ENCODE assay signal across 32 cellular contexts in genomic region chr2:32005371-32005976, GRCh38. TPM values are rescaled to one million over a fixed set of nuclear protein-coding genes. Genes with fewer than 3 reads are reported as not detected.
DNase-seq lines count a peak whose midpoint lies in the region; ATAC-seq, FAIRE-seq and TF ChIP-seq lines count a peak whose summit lies in the region.
"Had no signal": no experiment of that assay in that cellular context is flagged by ENCODE, and none has a peak within 500 bp of the region (broad histone marks: within the 10 kb centered on the region; RNA-seq: fewer than 3 reads in every experiment).

No MANE protein-coding gene starts in this region.

- no peak for TF ChIP-seq RAD21 in HepG2 (CRISPR knock-in tag; IDR thresholded peaks at IDR 0.05)

- DNase-seq in HepG2 (ENCODE audit: low spot score) (no peak), right lobe of liver (no peak), keratinocyte (ENCODE audit: low read depth, low spot score) (no peak), ureter (ENCODE audit: low spot score) (no peak)
- DNase-seq in stimulated activated effector memory CD8-positive, alpha-beta T cell treated with anti-CD3 and anti-CD28 coated beads, Interleukin-12 subunit alpha, Interleukin-12 subunit beta, amount 100 ng/mL, for 72 hours (ENCODE audit: low spot score in 2 of 2): no peak
- DNase-seq in activated effector memory CD4-positive, alpha-beta T cell treated with anti-CD3 and anti-CD28 coated beads, Interleukin-2, amount 50 U/mL, for 16 hours: no peak
- DNase-seq in stimulated activated naive CD4-positive, alpha-beta T cell treated with Interleukin-2 at 50 U/mL for 16 hours (lab: John Stamatoyannopoulos, UW): no peak
- DNase-seq: activated CD4-positive, CD25-positive, alpha-beta regulatory T cell treated with anti-CD3 and anti-CD28 coated beads, Interleukin-2, amount 50 U/mL, for 72 hours; activated CD8-positive, alpha-beta T cell treated with anti-CD3 and anti-CD28 coated beads, Interleukin-2, amount 10 ng/mL, durations not matched to agents 7 days and 5 days; activated effector memory CD4-positive, alpha-beta T cell treated with Interleukin-2 at 50 U/mL for 16 hours; activated naive CD8-positive, alpha-beta T cell treated with anti-CD3 and anti-CD28 coated beads, Interleukin-2, amount 50 U/mL, for 24 hours; central memory CD4-positive, alpha-beta T cell; endodermal cell; gastrocnemius medialis; H7; KBM-7; MG63; NCI-H1105 treated with DMSO at 0.1 percent for 48 hours; NCI-H2029; NCI-H510A treated with DMSO at 0.1 percent for 48 hours; OCI-M1; retina; stimulated activated naive CD8-positive, alpha-beta T cell treated with anti-CD3 and anti-CD28 coated beads, Interleukin-15, Interleukin-2, amounts not matched to agents 100 U/mL and 50 U/mL, for 24 hours; testis had no signal

- FAIRE-seq in HepG2 (lab: Jason Lieb, UNC) (no peak), keratinocyte (lab: Jason Lieb, UNC) (peak; percentile 44)
- FAIRE-seq: astrocyte had no signal

- H3K4me3 ChIP-seq in HepG2 (replicated peaks in 1 of 3; ENCODE audit: insufficient read depth in 1 of 3, low read depth in 2 of 3, low read length in 3 of 3) (0 out of 6 replicates have a peak overlapping the region, but pooled peaks of 1 of the 3 experiments have one; percentile 0), right lobe of liver (no peak overlapping the region), keratinocyte (ENCODE audit: control insufficient read depth in 2 of 3, extremely low read depth in 1 of 3, insufficient read depth in 2 of 3, low read depth in 1 of 3, low read length in 3 of 3) (no peak overlapping the region)
- H3K4me3 ChIP-seq: gastrocnemius medialis, MG63, skin epidermis, testis, vagina had no signal

- CTCF ChIA-PET in HepG2 (lab: Yijun Ruan, JAX; ENCODE audit: low intra/inter-chr PET ratio, low total read pairs): no interaction called here

- H3K36me3 ChIP-seq in HepG2 (replicated peaks in 1 of 2; ENCODE audit: control insufficient read depth in 1 of 2, insufficient read depth in 2 of 2, low read length in 2 of 2) (no peaks in the 10 kb centered on the region; a peak in 1 of 5 replicates), right lobe of liver (no peaks in the 10 kb centered on the region), keratinocyte (ENCODE audit: control insufficient read depth in 2 of 2, extremely low read depth in 1 of 2, insufficient read depth in 2 of 2, low read length in 2 of 2) (peaks cover 0 to 4% of the 10 kb centered on the region in 2 experiments)
- H3K36me3 ChIP-seq: gastrocnemius medialis, vagina had no signal

- no TSS peak for BruUV-seq in HepG2 (replicated peaks; lab: Mats Ljungman, UMichigan)

- TF ChIP-seq CTCF in HepG2 (CRISPR knock-in tag; IDR thresholded peaks at IDR 0.05) (no peak), right lobe of liver (IDR thresholded peaks at IDR 0.05) (no peak), keratinocyte (optimal IDR thresholded peaks at IDR 0.05 in 1 of 3, IDR thresholded peaks at IDR 0.05 in 1 of 3, conservative IDR thresholded peaks at IDR 0.05 in 1 of 3; ENCODE audit: extremely low read depth in 1 of 3, insufficient read depth in 2 of 3, low read length in 3 of 3) (no peak)

- 94% methylated on average over 2 of the region's 2 CpGs for WGBS in HepG2 (ENCODE audit: low lambda C conversion rate)
- WGBS in right lobe of liver (ENCODE audit: insufficient coverage, low coverage, low lambda C conversion rate, missing lambda C conversion rate): 93% methylated on average over 2 of the region's 2 CpGs

- dilution Hi-C loops in keratinocyte (cut with MboI; ENCODE audit: extremely low pct_ligation_motif_present, low sequenced_read_pairs): no loop called here

- in situ Hi-C loops in HepG2 (cut with HindIII; ENCODE audit: extremely low pct_ligation_motif_present, low pct_unique_long_range_greater_than_20kb): no loop called here

- H3K27ac Mint-ChIP-seq in activated T-helper 17 cell treated with anti-CD3 and anti-CD28 coated beads, Interleukin-2, amount 50 U/mL, for 72 hours: no peak overlapping the region
- no peak overlapping the region for H3K27ac Mint-ChIP-seq in stimulated activated effector memory CD8-positive, alpha-beta T cell treated with anti-CD3 and anti-CD28 coated beads, Interleukin-12 subunit alpha, Interleukin-12 subunit beta, amount 100 ng/mL, for 72 hours
- H3K27ac Mint-ChIP-seq: activated CD8-positive, alpha-beta T cell treated with anti-CD3 and anti-CD28 coated beads, Interleukin-2, amount 10 ng/mL, durations not matched to agents 7 days and 5 days; activated naive CD8-positive, alpha-beta T cell treated with anti-CD3 and anti-CD28 coated beads, Interleukin-2, amount 50 U/mL, for 24 hours; endodermal cell; mesothelial cell of epicardium had no signal

- H3K36me3 Mint-ChIP-seq in activated T-helper 17 cell treated with anti-CD3 and anti-CD28 coated beads, Interleukin-2, amount 50 U/mL, for 72 hours (ENCODE audit: low read depth): peaks cover 16% of the 10 kb centered on the region
- peaks cover 15% of the 10 kb centered on the region for H3K36me3 Mint-ChIP-seq in stimulated activated effector memory CD8-positive, alpha-beta T cell treated with anti-CD3 and anti-CD28 coated beads, Interleukin-12 subunit alpha, Interleukin-12 subunit beta, amount 100 ng/mL, for 72 hours
- H3K36me3 Mint-ChIP-seq: mesothelial cell of epicardium had no signal

- H4K20me1 ChIP-seq in HepG2 (ENCODE audit: insufficient read depth, low read length) (peaks cover 50% of the 10 kb centered on the region), keratinocyte (ENCODE audit: control insufficient read depth, extremely low read depth, insufficient read depth, low read length) (peaks cover 16% of the 10 kb centered on the region)

- H3K27me3 ChIP-seq in HepG2 (ENCODE audit: control insufficient read depth in 1 of 2, insufficient read depth in 2 of 2, low read length in 2 of 2) (no peaks in the 10 kb centered on the region; a peak in 1 of 5 replicates), right lobe of liver (no peaks in the 10 kb centered on the region), keratinocyte (ENCODE audit: control insufficient read depth, extremely low read depth, insufficient read depth, low read length) (no peaks in the 10 kb centered on the region)
- H3K27me3 ChIP-seq: gastrocnemius medialis, MG63, testis, vagina had no signal

- no peaks in the 10 kb centered on the region for H3K9me3 Mint-ChIP-seq in activated T-helper 17 cell treated with anti-CD3 and anti-CD28 coated beads, Interleukin-2, amount 50 U/mL, for 72 hours
- H3K9me3 Mint-ChIP-seq in stimulated activated effector memory CD8-positive, alpha-beta T cell treated with anti-CD3 and anti-CD28 coated beads, Interleukin-12 subunit alpha, Interleukin-12 subunit beta, amount 100 ng/mL, for 72 hours: no peaks in the 10 kb centered on the region
- H3K9me3 Mint-ChIP-seq: endodermal cell had no signal

- TF ChIP-seq POLR2A in HepG2 (IDR thresholded peaks at IDR 0.05; ENCODE audit: insufficient read depth in 1 of 2, low read depth in 2 of 2, low read length in 2 of 2) (no peak), right lobe of liver (IDR thresholded peaks at IDR 0.05) (no peak)

- TF ChIP-seq EP300 in HepG2 (IDR thresholded peaks at IDR 0.05; ENCODE audit: low read depth in 2 of 2, low read length in 2 of 2): no peak
- no peak for TF ChIP-seq EP300 in HepG2 (CRISPR knock-in tag; IDR thresholded peaks at IDR 0.05; ENCODE audit: borderline replicate concordance)

- H3K79me2 ChIP-seq in HepG2 (ENCODE audit: insufficient read depth, low read length): peaks cover 82% of the 10 kb centered on the region
- peaks cover 90% of the 10 kb centered on the region for H3K79me2 ChIP-seq in keratinocyte (ENCODE audit: control insufficient read depth, insufficient read depth, low read length)

- intact Hi-C loops in HepG2 (cut with micrococcal nuclease; ENCODE audit: unreplicated experiment) (loop anchor here (5.0 kb wide), 2 partner anchors 33 to 78 kb away; no protein-coding TSS in a partner anchor), right lobe of liver (cut with DNase I) (no loop called here)

- H3K9me3 ChIP-seq in HepG2 (ENCODE audit: low read length) (no peaks in the 10 kb centered on the region), right lobe of liver (no peaks in the 10 kb centered on the region), keratinocyte (ENCODE audit: control insufficient read depth, low read depth, low read length) (no peaks in the 10 kb centered on the region)
- H3K9me3 ChIP-seq: gastrocnemius medialis, MG63, testis, vagina had no signal

- peak overlapping the region; percentile 83 for H3K4me2 ChIP-seq in HepG2 (ENCODE audit: low read depth, low read length)
- peak overlapping the region; percentile 32 for H3K4me2 ChIP-seq in keratinocyte (ENCODE audit: control insufficient read depth, extremely low read depth, insufficient read depth, low read depth, low read length)

- ATAC-seq in HepG2 (no peak), right lobe of liver (no peak)
- ATAC-seq in activated T-helper 17 cell treated with anti-CD3 and anti-CD28 coated beads, Interleukin-2, amount 50 U/mL, for 72 hours (replicated peaks): no peak
- ATAC-seq in stimulated activated effector memory CD8-positive, alpha-beta T cell treated with anti-CD3 and anti-CD28 coated beads, Interleukin-12 subunit alpha, Interleukin-12 subunit beta, amount 100 ng/mL, for 72 hours: no peak
- ATAC-seq: activated CD8-positive, alpha-beta T cell treated with anti-CD3 and anti-CD28 coated beads, Interleukin-2, amount 10 ng/mL, durations not matched to agents 7 days and 5 days; activated naive CD8-positive, alpha-beta T cell treated with anti-CD3 and anti-CD28 coated beads, Interleukin-2, amount 50 U/mL, for 24 hours; gastrocnemius medialis; Right ventricle myocardium inferior; SK-N-SH treated with all-trans-retinoic acid at 6 μM for 48 hours; stimulated activated naive CD8-positive, alpha-beta T cell treated with anti-CD3 and anti-CD28 coated beads, Interleukin-15, Interleukin-2, amounts not matched to agents 100 U/mL and 50 U/mL, for 24 hours had no signal

- POLR2A ChIA-PET in HepG2 (lab: Yijun Ruan, JAX): interaction anchor here (0.6 kb wide), 1 partner anchor 284 kb away, joined by 3 read pairs; no protein-coding TSS in a partner anchor

- H3K9me1 ChIP-seq in keratinocyte (ENCODE audit: control insufficient read depth, extremely low read depth, insufficient read depth, low read length): peaks cover 3% of the 10 kb centered on the region

- peaks cover 57% of the 10 kb centered on the region for H3K4me1 ChIP-seq in HepG2 (ENCODE audit: insufficient read depth, low read length)
- H3K4me1 ChIP-seq in right lobe of liver: peaks cover 0 to 34% (median 13%) of the 10 kb centered on the region in 4 donors
- H3K4me1 ChIP-seq in keratinocyte (ENCODE audit: control insufficient read depth, extremely low read depth, insufficient read depth, low read length): peaks cover 55% of the 10 kb centered on the region

- no peaks in the 10 kb centered on the region for H3K27me3 Mint-ChIP-seq in activated T-helper 17 cell treated with anti-CD3 and anti-CD28 coated beads, Interleukin-2, amount 50 U/mL, for 72 hours
- H3K27me3 Mint-ChIP-seq: activated naive CD8-positive, alpha-beta T cell treated with anti-CD3 and anti-CD28 coated beads, Interleukin-2, amount 50 U/mL, for 24 hours had no signal

- H3K9ac ChIP-seq in HepG2 (ENCODE audit: insufficient read depth, low read depth, low read length) (no peak overlapping the region), keratinocyte (ENCODE audit: control insufficient read depth, extremely low read depth, insufficient read depth, low read length) (no peak overlapping the region)
- H3K9ac ChIP-seq: parathyroid adenoma had no signal

- H3K4me1 Mint-ChIP-seq in activated T-helper 17 cell treated with anti-CD3 and anti-CD28 coated beads, Interleukin-2, amount 50 U/mL, for 72 hours: peaks cover 37% of the 10 kb centered on the region
- peaks cover 37% of the 10 kb centered on the region for H3K4me1 Mint-ChIP-seq in stimulated activated effector memory CD8-positive, alpha-beta T cell treated with anti-CD3 and anti-CD28 coated beads, Interleukin-12 subunit alpha, Interleukin-12 subunit beta, amount 100 ng/mL, for 72 hours

- H2AFZ ChIP-seq in HepG2 (ENCODE audit: low read length): no peak overlapping the region
- H2AFZ ChIP-seq in keratinocyte (ENCODE audit: control insufficient read depth, low read length): no peak overlapping the region
- H2AFZ ChIP-seq: parathyroid adenoma had no signal

- H3K4me3 Mint-ChIP-seq in activated T-helper 17 cell treated with anti-CD3 and anti-CD28 coated beads, Interleukin-2, amount 50 U/mL, for 72 hours: peak overlapping the region; percentile 15
- no peak overlapping the region for H3K4me3 Mint-ChIP-seq in stimulated activated effector memory CD8-positive, alpha-beta T cell treated with anti-CD3 and anti-CD28 coated beads, Interleukin-12 subunit alpha, Interleukin-12 subunit beta, amount 100 ng/mL, for 72 hours
- H3K4me3 Mint-ChIP-seq: activated CD8-positive, alpha-beta T cell treated with anti-CD3 and anti-CD28 coated beads, Interleukin-2, amount 10 ng/mL, durations not matched to agents 7 days and 5 days; activated naive CD8-positive, alpha-beta T cell treated with anti-CD3 and anti-CD28 coated beads, Interleukin-2, amount 50 U/mL, for 24 hours; endodermal cell; mesothelial cell of epicardium had no signal

- H3K27ac ChIP-seq in HepG2 (ENCODE audit: extremely low read length, insufficient read depth, low read length) (peak overlapping the region; percentile 38), right lobe of liver (peak overlapping the region in 1 of 3 donors; percentile 20), keratinocyte (ENCODE audit: control insufficient read depth, insufficient read depth, low read length) (no peak overlapping the region)
- H3K27ac ChIP-seq: gastrocnemius medialis, parathyroid adenoma, testis, vagina had no signal

RNA-seq across cellular contexts. Expression of gene MEMO1, which starts 5.3 kb away (rescaled TPM):
- total RNA-seq in HepG2 (2016; rRNA removed; fragmentation: Illumina TruSeq; extraction: Trizol) (68.0 and 69.8 TPM in 2 replicates), right lobe of liver (10 to 100 TPM; 19.6 to 28.0 (median 23.2) TPM), ureter (58.0 TPM)
- 140 and 144 TPM in 2 replicates for total RNA-seq in HepG2 (2016; cell fraction: cytosol; rRNA removed; fragmentation: Illumina TruSeq; extraction: Trizol; ENCODE audit: low read depth)
- 65.7 and 68.0 TPM in 2 replicates for total RNA-seq in HepG2 (2016; cell fraction: insoluble cytoplasmic fraction; rRNA removed; fragmentation: Illumina TruSeq; extraction: Trizol)
- 143 and 162 TPM in 2 replicates for total RNA-seq in HepG2 (2016; cell fraction: membrane; rRNA removed; fragmentation: Illumina TruSeq; extraction: Trizol)
- 45.7 and 49.1 TPM in 2 replicates for total RNA-seq in HepG2 (2016; cell fraction: nucleus; rRNA removed; fragmentation: Illumina TruSeq; extraction: Trizol)
- polyA plus RNA-seq in HepG2 (2011; rRNA removed) (69.3 and 81.6 TPM in 2 replicates), keratinocyte (91.8 to 125 TPM (median 99.0 TPM) in 3 replicates)
- 51.1 and 54.3 TPM in 2 replicates for polyA plus RNA-seq in HepG2 (2011; cell fraction: cytosol; rRNA removed)
- polyA plus RNA-seq in HepG2 (2011; cell fraction: nucleus; rRNA removed): 35.0 and 37.6 TPM in 2 replicates
- polyA plus RNA-seq in HepG2 (2012): 80.1 and 81.8 TPM in 2 replicates
- polyA plus RNA-seq in HepG2 (2016; cell fraction: cytosol; fragmentation: Illumina TruSeq; extraction: Trizol; ENCODE audit: low read depth): 152 and 156 TPM in 2 replicates
- 81.9 and 84.7 TPM in 2 replicates for polyA plus RNA-seq in HepG2 (2016; cell fraction: insoluble cytoplasmic fraction; fragmentation: Illumina TruSeq; extraction: Trizol; ENCODE audit: low read depth)
- 169 and 183 TPM in 2 replicates for polyA plus RNA-seq in HepG2 (2016; cell fraction: membrane; fragmentation: Illumina TruSeq; extraction: Trizol; ENCODE audit: low read depth)
- polyA plus RNA-seq in HepG2 (2016; cell fraction: nucleus; fragmentation: Illumina TruSeq; extraction: Trizol; ENCODE audit: insufficient read depth, low read depth): 55.9 and 58.9 TPM in 2 replicates
- polyA minus RNA-seq in HepG2 (2011; rRNA and poly(A)+ RNA removed; ENCODE audit: low replicate concordance): 33.0 and 51.0 TPM in 2 replicates
- 36.1 and 40.9 TPM in 2 replicates for polyA minus RNA-seq in HepG2 (2011; cell fraction: cytosol; rRNA and poly(A)+ RNA removed)
- polyA minus RNA-seq in HepG2 (2011; cell fraction: nucleus; rRNA and poly(A)+ RNA removed): 48.9 and 60.9 TPM in 2 replicates
- total RNA-seq in activated T-helper 17 cell treated with anti-CD3 and anti-CD28 coated beads, Interleukin-2, amount 50 U/mL, for 72 hours: 10 to 100 TPM; 44.8 to 74.1 TPM
- polyA plus RNA-seq in keratinocyte (2011; ENCODE audit: low read depth): 26.0 TPM
- polyA plus RNA-seq in keratinocyte (2011; cell fraction: cytosol; rRNA removed): 74.3 and 117 TPM in 2 replicates
- polyA plus RNA-seq in keratinocyte (2011; cell fraction: nucleus; rRNA removed): 58.5 and 62.5 TPM in 2 replicates
- polyA plus RNA-seq in keratinocyte (2012; ENCODE audit: low replicate concordance): 45.5 and 71.4 TPM in 2 replicates
- polyA minus RNA-seq in keratinocyte: 23.4 to 83.0 TPM (median 80.7 TPM) in 3 replicates
- 45.8 TPM for polyA minus RNA-seq in keratinocyte (2011; cell fraction: cytosol; rRNA and poly(A)+ RNA removed)
- 34.2 and 61.7 TPM in 2 replicates for polyA minus RNA-seq in keratinocyte (2011; cell fraction: nucleus; rRNA and poly(A)+ RNA removed)

RNA-seq across cellular contexts. Expression of gene DPY30, which starts 34.1 kb away (rescaled TPM):
- total RNA-seq in HepG2 (2016; rRNA removed; fragmentation: Illumina TruSeq; extraction: Trizol) (118 and 165 TPM in 2 replicates), right lobe of liver (10 to 100 TPM; 23.8 to 42.7 (median 34.7) TPM), ureter (45.7 TPM)
- total RNA-seq in HepG2 (2016; cell fraction: cytosol; rRNA removed; fragmentation: Illumina TruSeq; extraction: Trizol; ENCODE audit: low read depth): 40.1 and 50.6 TPM in 2 replicates
- 124 and 177 TPM in 2 replicates for total RNA-seq in HepG2 (2016; cell fraction: insoluble cytoplasmic fraction; rRNA removed; fragmentation: Illumina TruSeq; extraction: Trizol)
- total RNA-seq in HepG2 (2016; cell fraction: membrane; rRNA removed; fragmentation: Illumina TruSeq; extraction: Trizol): 59.4 and 69.6 TPM in 2 replicates
- 49.2 and 53.2 TPM in 2 replicates for total RNA-seq in HepG2 (2016; cell fraction: nucleus; rRNA removed; fragmentation: Illumina TruSeq; extraction: Trizol)
- polyA plus RNA-seq in HepG2 (2011; rRNA removed) (78.9 and 98.1 TPM in 2 replicates), keratinocyte (76.9 to 117 TPM (median 96.1 TPM) in 3 replicates)
- polyA plus RNA-seq in HepG2 (2011; cell fraction: cytosol; rRNA removed): 74.9 and 105 TPM in 2 replicates
- 24.3 and 28.3 TPM in 2 replicates for polyA plus RNA-seq in HepG2 (2011; cell fraction: nucleus; rRNA removed)
- polyA plus RNA-seq in HepG2 (2012): 123 and 125 TPM in 2 replicates
- polyA plus RNA-seq in HepG2 (2016; cell fraction: cytosol; fragmentation: Illumina TruSeq; extraction: Trizol; ENCODE audit: low read depth): 42.4 and 55.4 TPM in 2 replicates
- polyA plus RNA-seq in HepG2 (2016; cell fraction: insoluble cytoplasmic fraction; fragmentation: Illumina TruSeq; extraction: Trizol; ENCODE audit: low read depth): 196 and 205 TPM in 2 replicates
- polyA plus RNA-seq in HepG2 (2016; cell fraction: membrane; fragmentation: Illumina TruSeq; extraction: Trizol; ENCODE audit: low read depth): 59.7 and 72.0 TPM in 2 replicates
- polyA plus RNA-seq in HepG2 (2016; cell fraction: nucleus; fragmentation: Illumina TruSeq; extraction: Trizol; ENCODE audit: insufficient read depth, low read depth): 83.1 and 84.8 TPM in 2 replicates
- 9.6 and 24.6 TPM in 2 replicates for polyA minus RNA-seq in HepG2 (2011; rRNA and poly(A)+ RNA removed; ENCODE audit: low replicate concordance)
- polyA minus RNA-seq in HepG2 (2011; cell fraction: cytosol; rRNA and poly(A)+ RNA removed): 31.1 and 32.5 TPM in 2 replicates
- 18.8 and 27.2 TPM in 2 replicates for polyA minus RNA-seq in HepG2 (2011; cell fraction: nucleus; rRNA and poly(A)+ RNA removed)
- 10 to 100 TPM; 50.1 to 66.2 TPM for total RNA-seq in activated T-helper 17 cell treated with anti-CD3 and anti-CD28 coated beads, Interleukin-2, amount 50 U/mL, for 72 hours
- polyA plus RNA-seq in keratinocyte (2011; ENCODE audit: low read depth): 370 TPM
- polyA plus RNA-seq in keratinocyte (2011; cell fraction: cytosol; rRNA removed): 98.0 and 148 TPM in 2 replicates
- 37.4 and 60.3 TPM in 2 replicates for polyA plus RNA-seq in keratinocyte (2011; cell fraction: nucleus; rRNA removed)
- 96.0 and 126 TPM in 2 replicates for polyA plus RNA-seq in keratinocyte (2012; ENCODE audit: low replicate concordance)
- polyA minus RNA-seq in keratinocyte: 6.9 to 32.1 TPM (median 21.6 TPM) in 3 replicates
- 33.2 TPM for polyA minus RNA-seq in keratinocyte (2011; cell fraction: cytosol; rRNA and poly(A)+ RNA removed)
- polyA minus RNA-seq in keratinocyte (2011; cell fraction: nucleus; rRNA and poly(A)+ RNA removed): 6.5 and 10.3 TPM in 2 replicates

RNA-seq across cellular contexts. Expression of gene SPAST, which starts 57.9 kb away (rescaled TPM):
- total RNA-seq in HepG2 (2016; rRNA removed; fragmentation: Illumina TruSeq; extraction: Trizol): 40.4 and 41.5 TPM in 2 replicates
- total RNA-seq in HepG2 (2016; cell fraction: cytosol; rRNA removed; fragmentation: Illumina TruSeq; extraction: Trizol; ENCODE audit: low read depth): 23.2 and 26.1 TPM in 2 replicates
- total RNA-seq in HepG2 (2016; cell fraction: insoluble cytoplasmic fraction; rRNA removed; fragmentation: Illumina TruSeq; extraction: Trizol): 37.5 and 39.9 TPM in 2 replicates
- total RNA-seq in HepG2 (2016; cell fraction: membrane; rRNA removed; fragmentation: Illumina TruSeq; extraction: Trizol): 33.7 and 34.4 TPM in 2 replicates
- 24.5 and 29.2 TPM in 2 replicates for total RNA-seq in HepG2 (2016; cell fraction: nucleus; rRNA removed; fragmentation: Illumina TruSeq; extraction: Trizol)
- polyA plus RNA-seq in HepG2 (2011; rRNA removed): 8.1 and 11.5 TPM in 2 replicates
- 4.7 and 7.3 TPM in 2 replicates for polyA plus RNA-seq in HepG2 (2011; cell fraction: cytosol; rRNA removed)
- 3.2 and 3.8 TPM in 2 replicates for polyA plus RNA-seq in HepG2 (2011; cell fraction: nucleus; rRNA removed)
- polyA plus RNA-seq in HepG2 (2012): 11.4 and 14.0 TPM in 2 replicates
- polyA plus RNA-seq in HepG2 (2016; cell fraction: cytosol; fragmentation: Illumina TruSeq; extraction: Trizol; ENCODE audit: low read depth): 2.0 and 2.8 TPM in 2 replicates
- 20.2 and 21.0 TPM in 2 replicates for polyA plus RNA-seq in HepG2 (2016; cell fraction: insoluble cytoplasmic fraction; fragmentation: Illumina TruSeq; extraction: Trizol; ENCODE audit: low read depth)
- polyA plus RNA-seq in HepG2 (2016; cell fraction: membrane; fragmentation: Illumina TruSeq; extraction: Trizol; ENCODE audit: low read depth): 8.6 and 9.2 TPM in 2 replicates
- 18.4 and 19.9 TPM in 2 replicates for polyA plus RNA-seq in HepG2 (2016; cell fraction: nucleus; fragmentation: Illumina TruSeq; extraction: Trizol; ENCODE audit: insufficient read depth, low read depth)
- polyA minus RNA-seq in HepG2 (2011; rRNA and poly(A)+ RNA removed; ENCODE audit: low replicate concordance): 5.2 and 7.0 TPM in 2 replicates
- 22.6 and 33.6 TPM in 2 replicates for polyA minus RNA-seq in HepG2 (2011; cell fraction: cytosol; rRNA and poly(A)+ RNA removed)
- polyA minus RNA-seq in HepG2 (2011; cell fraction: nucleus; rRNA and poly(A)+ RNA removed): 16.0 and 20.1 TPM in 2 replicates
- 10 to 100 TPM in 1 of 6 experiments, 1 to 10 TPM in 5; 7.7 to 11.5 (median 9.1) TPM for total RNA-seq in right lobe of liver
- total RNA-seq in activated T-helper 17 cell treated with anti-CD3 and anti-CD28 coated beads, Interleukin-2, amount 50 U/mL, for 72 hours: 10 to 100 TPM; 12.5 to 19.6 TPM
- 5.8 to 9.5 TPM (median 7.3 TPM) in 3 replicates for polyA plus RNA-seq in keratinocyte
- polyA plus RNA-seq in keratinocyte (2011; ENCODE audit: low read depth): 9.8 TPM
- 4.6 and 8.5 TPM in 2 replicates for polyA plus RNA-seq in keratinocyte (2011; cell fraction: cytosol; rRNA removed)
- 7.3 and 9.3 TPM in 2 replicates for polyA plus RNA-seq in keratinocyte (2011; cell fraction: nucleus; rRNA removed)
- 6.7 and 6.8 TPM in 2 replicates for polyA plus RNA-seq in keratinocyte (2012; ENCODE audit: low replicate concordance)
- polyA minus RNA-seq in keratinocyte: 1.3 to 16.4 TPM (median 5.9 TPM) in 3 replicates
- polyA minus RNA-seq in keratinocyte (2011; cell fraction: cytosol; rRNA and poly(A)+ RNA removed): 10.9 TPM
- 10.6 and 18.8 TPM in 2 replicates for polyA minus RNA-seq in keratinocyte (2011; cell fraction: nucleus; rRNA and poly(A)+ RNA removed)
- total RNA-seq in ureter: 19.2 TPM
